In the genomic region with DNA sequence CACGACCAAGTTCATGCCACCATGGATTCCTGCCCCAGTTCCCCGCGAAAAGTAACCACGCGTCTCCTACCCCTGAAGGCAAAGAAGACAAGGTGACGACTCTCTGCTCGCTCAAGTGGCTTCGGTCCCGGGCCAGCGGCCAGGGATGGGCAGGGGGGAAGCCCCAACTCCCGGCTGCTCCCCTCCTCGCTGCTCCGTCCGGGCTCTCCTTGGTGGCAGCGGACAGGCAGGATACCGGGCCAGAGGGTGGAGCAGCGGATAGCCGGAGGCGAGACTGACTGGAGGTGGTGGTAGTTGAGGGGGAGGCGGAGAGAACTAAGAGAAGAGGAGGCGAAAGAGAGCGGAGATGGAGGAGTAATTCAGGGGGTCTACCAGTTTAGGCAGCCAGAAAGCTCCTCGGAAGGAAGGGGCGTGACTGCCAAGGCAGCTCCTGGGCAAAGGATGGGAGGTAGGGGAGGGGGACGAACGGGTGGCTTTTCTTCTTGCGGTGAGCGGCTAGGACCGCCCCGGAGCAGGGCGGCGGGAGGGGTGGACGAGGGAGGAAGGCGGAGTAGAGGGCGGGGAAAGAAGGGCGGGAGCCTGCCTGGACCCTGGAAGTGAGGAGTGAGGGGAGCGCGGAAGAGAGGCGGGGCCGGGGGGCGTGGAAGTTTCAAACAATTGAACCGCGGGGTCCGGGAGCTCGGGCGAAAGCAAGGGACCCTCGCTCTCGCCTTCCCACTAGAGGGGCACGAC, we compare ENCODE assay signal across 1 cellular context.
TF ChIP-seq lines count a peak whose summit lies in the region.

Gene AMOT (minus strand): TSS at position 450 of the 732 bp plus-strand sequence. CDS start 17,705 bp downstream, outside the sequence.

TF ChIP-seq in HEK293, 187 proteins besides CTCF, POLR2A, EP300 and RAD21 (continued from another document and continues in another):
- TF ChIP-seq ZBTB10 (tag by site-specific recombination; IDR thresholded peaks at IDR 0.05), result no peak
- no peak for TF ChIP-seq ZNF274 (IDR thresholded peaks at IDR 0.05; ENCODE audit: low read length)
- TF ChIP-seq ZNF274 (tag by site-specific recombination; IDR thresholded peaks at IDR 0.05; ENCODE audit: borderline replicate concordance), result no peak
- TF ChIP-seq ZFP37 (tag by site-specific recombination; IDR thresholded peaks at IDR 0.05), result no peak
- TF ChIP-seq, protein P1, sequence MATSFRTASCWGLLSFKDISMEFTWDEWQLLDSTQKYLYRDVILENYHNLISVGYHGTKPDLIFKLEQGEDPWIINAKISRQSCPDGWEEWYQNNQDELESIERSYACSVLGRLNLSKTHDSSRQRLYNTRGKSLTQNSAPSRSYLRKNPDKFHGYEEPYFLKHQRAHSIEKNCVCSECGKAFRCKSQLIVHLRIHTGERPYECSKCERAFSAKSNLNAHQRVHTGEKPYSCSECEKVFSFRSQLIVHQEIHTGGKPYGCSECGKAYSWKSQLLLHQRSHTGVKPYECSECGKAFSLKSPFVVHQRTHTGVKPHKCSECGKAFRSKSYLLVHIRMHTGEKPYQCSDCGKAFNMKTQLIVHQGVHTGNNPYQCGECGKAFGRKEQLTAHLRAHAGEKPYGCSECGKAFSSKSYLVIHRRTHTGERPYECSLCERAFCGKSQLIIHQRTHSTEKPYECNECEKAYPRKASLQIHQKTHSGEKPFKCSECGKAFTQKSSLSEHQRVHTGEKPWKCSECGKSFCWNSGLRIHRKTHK (tag by site-specific recombination; IDR thresholded peaks at IDR 0.05), result no peak
- TF ChIP-seq ZNF621 (tag by site-specific recombination; IDR thresholded peaks at IDR 0.05), result no peak
- TF ChIP-seq, protein P2, sequence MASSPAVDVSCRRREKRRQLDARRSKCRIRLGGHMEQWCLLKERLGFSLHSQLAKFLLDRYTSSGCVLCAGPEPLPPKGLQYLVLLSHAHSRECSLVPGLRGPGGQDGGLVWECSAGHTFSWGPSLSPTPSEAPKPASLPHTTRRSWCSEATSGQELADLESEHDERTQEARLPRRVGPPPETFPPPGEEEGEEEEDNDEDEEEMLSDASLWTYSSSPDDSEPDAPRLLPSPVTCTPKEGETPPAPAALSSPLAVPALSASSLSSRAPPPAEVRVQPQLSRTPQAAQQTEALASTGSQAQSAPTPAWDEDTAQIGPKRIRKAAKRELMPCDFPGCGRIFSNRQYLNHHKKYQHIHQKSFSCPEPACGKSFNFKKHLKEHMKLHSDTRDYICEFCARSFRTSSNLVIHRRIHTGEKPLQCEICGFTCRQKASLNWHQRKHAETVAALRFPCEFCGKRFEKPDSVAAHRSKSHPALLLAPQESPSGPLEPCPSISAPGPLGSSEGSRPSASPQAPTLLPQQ (tag by site-specific recombination; IDR thresholded peaks at IDR 0.05), result no peak
- TF ChIP-seq ZNF174 (tag by site-specific recombination; IDR thresholded peaks at IDR 0.05), result no peak
- no peak for TF ChIP-seq REPIN1 (tag by site-specific recombination; IDR thresholded peaks at IDR 0.05; ENCODE audit: low read depth)
- TF ChIP-seq, protein P3, sequence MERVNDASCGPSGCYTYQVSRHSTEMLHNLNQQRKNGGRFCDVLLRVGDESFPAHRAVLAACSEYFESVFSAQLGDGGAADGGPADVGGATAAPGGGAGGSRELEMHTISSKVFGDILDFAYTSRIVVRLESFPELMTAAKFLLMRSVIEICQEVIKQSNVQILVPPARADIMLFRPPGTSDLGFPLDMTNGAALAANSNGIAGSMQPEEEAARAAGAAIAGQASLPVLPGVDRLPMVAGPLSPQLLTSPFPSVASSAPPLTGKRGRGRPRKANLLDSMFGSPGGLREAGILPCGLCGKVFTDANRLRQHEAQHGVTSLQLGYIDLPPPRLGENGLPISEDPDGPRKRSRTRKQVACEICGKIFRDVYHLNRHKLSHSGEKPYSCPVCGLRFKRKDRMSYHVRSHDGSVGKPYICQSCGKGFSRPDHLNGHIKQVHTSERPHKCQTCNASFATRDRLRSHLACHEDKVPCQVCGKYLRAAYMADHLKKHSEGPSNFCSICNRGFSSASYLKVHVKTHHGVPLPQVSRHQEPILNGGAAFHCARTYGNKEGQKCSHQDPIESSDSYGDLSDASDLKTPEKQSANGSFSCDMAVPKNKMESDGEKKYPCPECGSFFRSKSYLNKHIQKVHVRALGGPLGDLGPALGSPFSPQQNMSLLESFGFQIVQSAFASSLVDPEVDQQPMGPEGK (tag by site-specific recombination; IDR thresholded peaks at IDR 0.05), result peak; percentile 84
- TF ChIP-seq ZNF704 (tag by site-specific recombination; IDR thresholded peaks at IDR 0.05), result no peak
- TF ChIP-seq ZEB2 (tag by site-specific recombination; IDR thresholded peaks at IDR 0.05), result no peak
- TF ChIP-seq HOXC10 (CRISPR knock-in tag; IDR thresholded peaks at IDR 0.05), result no peak
- TF ChIP-seq ZNF707 (tag by site-specific recombination; IDR thresholded peaks at IDR 0.05), result no peak
- no peak for TF ChIP-seq ZNF292 (tag by site-specific recombination; IDR thresholded peaks at IDR 0.05; ENCODE audit: borderline replicate concordance, low read depth)
- TF ChIP-seq ZBTB21 (tag by site-specific recombination; IDR thresholded peaks at IDR 0.05), result no peak
- no peak; the same call in 1 of the 2 replicates for TF ChIP-seq ZNF2 (tag by site-specific recombination; IDR thresholded peaks at IDR 0.05)
- TF ChIP-seq, protein P4, sequence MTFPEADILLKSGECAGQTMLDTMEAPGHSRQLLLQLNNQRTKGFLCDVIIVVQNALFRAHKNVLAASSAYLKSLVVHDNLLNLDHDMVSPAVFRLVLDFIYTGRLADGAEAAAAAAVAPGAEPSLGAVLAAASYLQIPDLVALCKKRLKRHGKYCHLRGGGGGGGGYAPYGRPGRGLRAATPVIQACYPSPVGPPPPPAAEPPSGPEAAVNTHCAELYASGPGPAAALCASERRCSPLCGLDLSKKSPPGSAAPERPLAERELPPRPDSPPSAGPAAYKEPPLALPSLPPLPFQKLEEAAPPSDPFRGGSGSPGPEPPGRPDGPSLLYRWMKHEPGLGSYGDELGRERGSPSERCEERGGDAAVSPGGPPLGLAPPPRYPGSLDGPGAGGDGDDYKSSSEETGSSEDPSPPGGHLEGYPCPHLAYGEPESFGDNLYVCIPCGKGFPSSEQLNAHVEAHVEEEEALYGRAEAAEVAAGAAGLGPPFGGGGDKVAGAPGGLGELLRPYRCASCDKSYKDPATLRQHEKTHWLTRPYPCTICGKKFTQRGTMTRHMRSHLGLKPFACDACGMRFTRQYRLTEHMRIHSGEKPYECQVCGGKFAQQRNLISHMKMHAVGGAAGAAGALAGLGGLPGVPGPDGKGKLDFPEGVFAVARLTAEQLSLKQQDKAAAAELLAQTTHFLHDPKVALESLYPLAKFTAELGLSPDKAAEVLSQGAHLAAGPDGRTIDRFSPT (tag by site-specific recombination; IDR thresholded peaks at IDR 0.05), result peak; percentile 65
- TF ChIP-seq ZNF660 (tag by site-specific recombination; IDR thresholded peaks at IDR 0.05), result no peak
- no peak for TF ChIP-seq ZNF626 (tag by site-specific recombination; IDR thresholded peaks at IDR 0.05)
- TF ChIP-seq ZNF394 (tag by site-specific recombination; IDR thresholded peaks at IDR 0.05; ENCODE audit: borderline replicate concordance), result peak; percentile 61; the same call in 1 of the 2 replicates
- TF ChIP-seq ZNF48 (tag by site-specific recombination; IDR thresholded peaks at IDR 0.05), result no peak
- TF ChIP-seq ZBTB8A (tag by site-specific recombination; IDR thresholded peaks at IDR 0.05), result no peak
- no peak for TF ChIP-seq ZNF560 (tag by site-specific recombination; IDR thresholded peaks at IDR 0.05; ENCODE audit: borderline replicate concordance)
- TF ChIP-seq ZNF670 (tag by site-specific recombination; IDR thresholded peaks at IDR 0.05; ENCODE audit: low read depth), result no peak
- TF ChIP-seq ZFP3 (tag by site-specific recombination; IDR thresholded peaks at IDR 0.05; ENCODE audit: low read depth), result no peak
- no peak for TF ChIP-seq INSM2 (tag by site-specific recombination; IDR thresholded peaks at IDR 0.05)
- TF ChIP-seq ZNF184 (tag by site-specific recombination; IDR thresholded peaks at IDR 0.05), result no peak
- no peak for TF ChIP-seq ZNF544 (tag by site-specific recombination; IDR thresholded peaks at IDR 0.05)
- TF ChIP-seq ZNF202 (tag by site-specific recombination; IDR thresholded peaks at IDR 0.05; ENCODE audit: borderline replicate concordance), result no peak
- no peak for TF ChIP-seq TCF7L2 (IDR thresholded peaks at IDR 0.05; ENCODE audit: borderline replicate concordance, low read depth, low read length)
- no peak for TF ChIP-seq ZNF221 (tag by site-specific recombination; IDR thresholded peaks at IDR 0.05; ENCODE audit: borderline replicate concordance)
- no peak for TF ChIP-seq GLIS2 (tag by site-specific recombination; IDR thresholded peaks at IDR 0.05)
- TF ChIP-seq ZFHX2 (tag by site-specific recombination; conservative IDR thresholded peaks at IDR 0.05), result peak; percentile 69
- no peak for TF ChIP-seq ZNF404 (tag by site-specific recombination; IDR thresholded peaks at IDR 0.05)
- TF ChIP-seq ZNF138 (tag by site-specific recombination; IDR thresholded peaks at IDR 0.05; ENCODE audit: borderline replicate concordance), result no peak
- TF ChIP-seq SP7 (tag by site-specific recombination; IDR thresholded peaks at IDR 0.05), result no peak; the same call in 1 of the 2 replicates
- TF ChIP-seq FEZF1 (tag by site-specific recombination; IDR thresholded peaks at IDR 0.05), result no peak
- no peak for TF ChIP-seq ZSCAN5A (tag by site-specific recombination; IDR thresholded peaks at IDR 0.05)
- no peak for TF ChIP-seq ZNF157 (tag by site-specific recombination; IDR thresholded peaks at IDR 0.05)
- TF ChIP-seq ZNF23 (tag by site-specific recombination; IDR thresholded peaks at IDR 0.05; ENCODE audit: borderline replicate concordance), result no peak
- no peak for TF ChIP-seq ZNF146 (tag by site-specific recombination; IDR thresholded peaks at IDR 0.05)
- TF ChIP-seq KLF10 (tag by site-specific recombination; IDR thresholded peaks at IDR 0.05), result no peak
- no peak for TF ChIP-seq ZNF211 (tag by site-specific recombination; IDR thresholded peaks at IDR 0.05; ENCODE audit: low read depth)
- no peak for TF ChIP-seq ZNF513 (tag by site-specific recombination; IDR thresholded peaks at IDR 0.05)
- no peak for TF ChIP-seq SCRT2 (tag by site-specific recombination; IDR thresholded peaks at IDR 0.05)
- peak; percentile 60 for TF ChIP-seq ZBTB20 (tag by site-specific recombination; IDR thresholded peaks at IDR 0.05)
- TF ChIP-seq ZSCAN16 (tag by site-specific recombination; IDR thresholded peaks at IDR 0.05), result no peak
- no peak for TF ChIP-seq ZNF596 (tag by site-specific recombination; IDR thresholded peaks at IDR 0.05)
- peak; percentile 63 for TF ChIP-seq OSR2 (tag by site-specific recombination; IDR thresholded peaks at IDR 0.05)
